19 cellular contexts compared by ENCODE assay signal in the genomic region with DNA sequence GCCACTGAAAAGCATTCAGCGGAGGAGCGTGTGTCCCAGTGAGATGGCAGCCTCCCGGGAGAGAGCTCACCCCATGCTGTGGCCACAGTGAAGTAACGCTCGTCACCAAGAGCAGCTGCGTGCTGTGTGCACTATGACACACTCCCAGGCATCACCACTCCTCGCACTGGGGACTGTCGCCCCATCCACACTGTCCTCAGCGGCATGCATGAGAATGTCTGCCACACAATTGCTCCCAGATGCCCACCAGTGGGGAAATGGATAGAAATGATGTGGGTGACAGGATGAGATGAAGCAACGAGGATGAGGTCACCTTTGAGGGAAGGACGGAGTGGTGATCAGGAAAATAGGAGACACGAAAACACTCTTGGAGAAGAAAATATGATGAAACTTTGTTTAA.
DNase-seq lines count a peak whose midpoint lies in the region; ATAC-seq, FAIRE-seq and TF ChIP-seq lines count a peak whose summit lies in the region.
"Had no signal": no experiment of that assay in that cellular context is flagged by ENCODE, and none has a peak within 500 bp of the region (broad histone marks: within the 10 kb centered on the region; RNA-seq: fewer than 3 reads in every experiment).

No MANE protein-coding gene starts in this region.

- H3K14ac ChIP-seq in H1 (ENCODE audit: insufficient read length): no peak overlapping the region

- H2BK12ac ChIP-seq in H1 (ENCODE audit: low read depth, low read length): peak overlapping the region; percentile 63; the same call in 1 of the 2 replicates

- H3K4me2 ChIP-seq in HepG2 (ENCODE audit: low read depth, low read length): no peak overlapping the region
- H3K4me2 ChIP-seq in H1 (ENCODE audit: insufficient read depth in 1 of 2, low read depth in 2 of 2, low read length in 2 of 2): no peak overlapping the region
- H3K4me2 ChIP-seq: A549 had no signal

- no peak overlapping the region for H4K5ac ChIP-seq in H1 (ENCODE audit: insufficient read length, low read depth, low read length)

- H2BK20ac ChIP-seq in H1 (ENCODE audit: low read length): no peak overlapping the region

- H3K36me3 Mint-ChIP-seq in nephron (ENCODE audit: low read depth): no peaks in the 10 kb centered on the region
- H3K36me3 Mint-ChIP-seq: CD14-positive monocyte had no signal

- H4K91ac ChIP-seq in H1 (replicated peaks; ENCODE audit: insufficient read length, low read length): no peak overlapping the region

- H3K27ac ChIP-seq in HepG2 (ENCODE audit: extremely low read length, insufficient read depth, low read length) (no peak overlapping the region), right lobe of liver (no peak overlapping the region), H1 (ENCODE audit: low read depth, low read length) (no peak overlapping the region)
- H3K27ac ChIP-seq: A549, Peyer's patch had no signal

- no peak overlapping the region for H2BK120ac ChIP-seq in H1 (replicated peaks; ENCODE audit: low read depth, low read length)

- ATAC-seq in HepG2 (no peak), right lobe of liver (no peak)
- ATAC-seq: K562 had no signal

- H3K27me3 ChIP-seq in HepG2 (ENCODE audit: control insufficient read depth in 1 of 2, insufficient read depth in 2 of 2, low read length in 2 of 2): peaks cover 6 to 46% of the 10 kb centered on the region in 2 experiments; a peak in 4 of 5 replicates
- no peaks in the 10 kb centered on the region for H3K27me3 ChIP-seq in right lobe of liver
- no peaks in the 10 kb centered on the region for H3K27me3 ChIP-seq in H1 (replicated peaks in 1 of 4; ENCODE audit: control insufficient read depth in 3 of 4, extremely low read depth in 1 of 4, insufficient read depth in 3 of 4, low read length in 3 of 4)
- H3K27me3 ChIP-seq: Peyer's patch had no signal

- DNase-seq in HepG2 (ENCODE audit: low spot score) (no peak), right lobe of liver (no peak), H1 (ENCODE audit: low read depth in 1 of 2, low spot score in 2 of 2) (no peak), Kasumi-1 (lab: John Stamatoyannopoulos, UW) (no peak), NCI-H2196 (lab: John Stamatoyannopoulos, UW; ENCODE audit: unreplicated experiment) (no peak), frontal cortex (ENCODE audit: low spot score in 2 of 2) (no peak)
- DNase-seq: DMS79 treated with DMSO at 0.1 percent for 48 hours; NCI-H1105 treated with DMSO at 0.1 percent for 48 hours; NCI-H1694; NCI-H510A; NCI-H748 treated with DMSO at 0.1 percent for 48 hours; NK-92 treated with Interleukin-12 subunit alpha and Interleukin-12 subunit beta, amount 100 ng/mL, for 24 hours; Peyer's patch; SIG-M5 had no signal

- H2BK15ac ChIP-seq in H1 (ENCODE audit: low read length): no peak overlapping the region

- no peaks in the 10 kb centered on the region for H3K9me3 Mint-ChIP-seq in nephron

- no peaks in the 10 kb centered on the region for H3K79me1 ChIP-seq in H1 (ENCODE audit: low read depth, low read length)

- no peak overlapping the region for H2AFZ ChIP-seq in HepG2 (ENCODE audit: low read length)
- H2AFZ ChIP-seq in H1 (ENCODE audit: low read length): no peak overlapping the region

- H3K4ac ChIP-seq in H1 (replicated peaks; ENCODE audit: insufficient read length, low read depth, low read length): no peak overlapping the region

- H4K8ac ChIP-seq in H1 (ENCODE audit: extremely low read depth, insufficient read depth, low read length): no peak overlapping the region

- POLR2A ChIA-PET in HepG2 (lab: Yijun Ruan, JAX) (no interaction called here), H1 (lab: Charles Lee; ENCODE audit: partially characterized antibody) (interaction anchor here (1.0 kb wide), 1 partner anchor 15 kb away, joined by 4 read pairs; no protein-coding TSS in a partner anchor)

- no peak overlapping the region for H3K56ac ChIP-seq in H1 (replicated peaks; ENCODE audit: insufficient read length, low read depth, low read length)

- intact Hi-C loops in HepG2 (cut with micrococcal nuclease; ENCODE audit: unreplicated experiment): no loop called here
- intact Hi-C loops in right lobe of liver (cut with DNase I): no loop called here

- FAIRE-seq in HepG2 (lab: Jason Lieb, UNC) (no peak), H1 (lab: Jason Lieb, UNC) (no peak), frontal cortex (lab: Jason Lieb, UNC) (no peak)
- FAIRE-seq: A549, K562 had no signal

- H3K36me3 ChIP-seq in HepG2 (replicated peaks in 1 of 2; ENCODE audit: control insufficient read depth in 1 of 2, insufficient read depth in 2 of 2, low read length in 2 of 2): no peaks in the 10 kb centered on the region
- H3K36me3 ChIP-seq in right lobe of liver: no peaks in the 10 kb centered on the region
- H3K36me3 ChIP-seq in H1 (ENCODE audit: control insufficient read depth in 2 of 4, insufficient read depth in 4 of 4, low read length in 3 of 4): no peaks in the 10 kb centered on the region
- H3K36me3 ChIP-seq: HAP-1, Peyer's patch had no signal

- H3K9me3 ChIP-seq in HepG2 (ENCODE audit: low read length) (no peaks in the 10 kb centered on the region), right lobe of liver (no peaks in the 10 kb centered on the region), H1 (ENCODE audit: insufficient read depth in 2 of 2, low read depth in 1 of 2, low read length in 1 of 2) (no peaks in the 10 kb centered on the region)
- H3K9me3 ChIP-seq: A549, HAP-1, Peyer's patch had no signal

- H3K23ac ChIP-seq in H1 (ENCODE audit: insufficient read length): no peak overlapping the region

- H3K4me3 Mint-ChIP-seq in nephron: peak overlapping the region in 1 of 3 experiments; percentile 2
- H3K4me3 Mint-ChIP-seq: CD14-positive monocyte had no signal

- TF ChIP-seq RAD21 in HepG2 (CRISPR knock-in tag; IDR thresholded peaks at IDR 0.05) (no peak), H1 (IDR thresholded peaks at IDR 0.05 in 1 of 2, conservative IDR thresholded peaks at IDR 0.05 in 1 of 2; ENCODE audit: low read depth in 2 of 2, low read length in 2 of 2) (no peak)

- CTCF ChIA-PET in HepG2 (lab: Yijun Ruan, JAX; ENCODE audit: low intra/inter-chr PET ratio, low total read pairs): no interaction called here
- CTCF ChIA-PET in H1 (lab: Charles Lee; ENCODE audit: partially characterized antibody): interaction anchor here (0.8 to 4.8 kb wide), 6 partner anchors 10 to 98 kb away, joined by 3 to 18 read pairs (median 6); no protein-coding TSS in a partner anchor

- H3K4me1 ChIP-seq in HepG2 (ENCODE audit: insufficient read depth, low read length) (no peaks in the 10 kb centered on the region), right lobe of liver (no peaks in the 10 kb centered on the region), H1 (replicated peaks in 1 of 4; ENCODE audit: control insufficient read depth in 3 of 4, insufficient read depth in 4 of 4, low read length in 3 of 4) (peaks cover 0 to 6% (median 0%) of the 10 kb centered on the region in 4 experiments; a peak in 2 of 7 replicates)
- H3K4me1 ChIP-seq: A549, HAP-1, Peyer's patch had no signal

- H3K27ac Mint-ChIP-seq in nephron: peak overlapping the region; percentile 12 to 78 (median 36)

- 27% methylated on average over 12 of the region's 12 CpGs for WGBS in HepG2 (ENCODE audit: low lambda C conversion rate)
- 68% methylated on average over 10 of the region's 12 CpGs for WGBS in right lobe of liver (ENCODE audit: insufficient coverage, low coverage, low lambda C conversion rate, missing lambda C conversion rate)
- 81% methylated on average over 12 of the region's 12 CpGs; no CpG with 5 or more reads in 1 of the 2 experiments for WGBS in H1 (ENCODE audit: extremely low coverage in 1 of 2, insufficient coverage in 1 of 2, insufficient read length in 1 of 2, insufficient replicate concordance in 2 of 2, low coverage in 1 of 2, low lambda C conversion rate in 2 of 2, missing lambda C conversion rate in 1 of 2), 2 experiments

- H3K79me2 ChIP-seq in HepG2 (ENCODE audit: insufficient read depth, low read length): no peaks in the 10 kb centered on the region
- H3K79me2 ChIP-seq in H1 (ENCODE audit: control insufficient read depth in 1 of 2, insufficient read depth in 2 of 2, low read length in 2 of 2): no peaks in the 10 kb centered on the region

- TF ChIP-seq POLR2A in HepG2 (IDR thresholded peaks at IDR 0.05; ENCODE audit: insufficient read depth in 1 of 2, low read depth in 2 of 2, low read length in 2 of 2) (no peak), right lobe of liver (IDR thresholded peaks at IDR 0.05) (no peak), H1 (IDR thresholded peaks at IDR 0.05; ENCODE audit: control extremely low read depth in 1 of 2, low read depth in 2 of 2, low read length in 2 of 2) (no peak)

- H3K23me2 ChIP-seq in H1 (ENCODE audit: low read depth, low read length): no peaks in the 10 kb centered on the region

- H3K27me3 Mint-ChIP-seq in nephron (ENCODE audit: low read depth): peaks cover 25% of the 10 kb centered on the region

- no peak overlapping the region for H3K18ac ChIP-seq in H1 (ENCODE audit: extremely low read depth, low read length)

- H4K20me1 ChIP-seq in HepG2 (ENCODE audit: insufficient read depth, low read length) (no peaks in the 10 kb centered on the region; the same call in 1 of the 2 replicates), H1 (replicated peaks in 1 of 2; ENCODE audit: control insufficient read depth in 1 of 2, insufficient read depth in 2 of 2, low read length in 2 of 2) (no peaks in the 10 kb centered on the region)

- no peak overlapping the region for H3K4me3 ChIP-seq in HepG2 (replicated peaks in 1 of 3; ENCODE audit: insufficient read depth in 1 of 3, low read depth in 2 of 3, low read length in 3 of 3)
- no peak overlapping the region for H3K4me3 ChIP-seq in right lobe of liver
- H3K4me3 ChIP-seq in H1 (ENCODE audit: extremely low read depth in 1 of 4, insufficient read depth in 2 of 4, low read depth in 3 of 4, low read length in 4 of 4): no peak overlapping the region
- H3K4me3 ChIP-seq: A549, HAP-1, K562, Peyer's patch had no signal

- BruUV-seq in HepG2 (replicated peaks; lab: Mats Ljungman, UMichigan): no TSS peak

- H2AK5ac ChIP-seq in H1 (ENCODE audit: low read depth, low read length): no peak overlapping the region

- peaks cover 53% of the 10 kb centered on the region for H3K4me1 Mint-ChIP-seq in nephron

- TF ChIP-seq CTCF in HepG2 (CRISPR knock-in tag; IDR thresholded peaks at IDR 0.05): no peak
- TF ChIP-seq CTCF in right lobe of liver (IDR thresholded peaks at IDR 0.05): no peak
- no peak for TF ChIP-seq CTCF in H1 (IDR thresholded peaks at IDR 0.05; ENCODE audit: control extremely low read depth in 1 of 3, insufficient read depth in 1 of 3, low read depth in 1 of 3, low read length in 3 of 3)
- TF ChIP-seq CTCF in nephron (IDR thresholded peaks at IDR 0.05; ENCODE audit: unreplicated experiment in 3 of 3): no peak

- in situ Hi-C loops in HepG2 (cut with HindIII; ENCODE audit: extremely low pct_ligation_motif_present, low pct_unique_long_range_greater_than_20kb): no loop called here

- no peak overlapping the region for H2BK5ac ChIP-seq in H1 (ENCODE audit: low read depth, low read length)

- no peak overlapping the region for H3K9ac ChIP-seq in HepG2 (ENCODE audit: insufficient read depth, low read depth, low read length)
- no peak overlapping the region for H3K9ac ChIP-seq in H1 (replicated peaks in 1 of 4; ENCODE audit: extremely low read depth in 1 of 4, low read depth in 3 of 4, low read length in 3 of 4)

- TF ChIP-seq EP300 in HepG2 (IDR thresholded peaks at IDR 0.05; ENCODE audit: low read depth in 2 of 2, low read length in 2 of 2) (no peak), HepG2 (CRISPR knock-in tag; IDR thresholded peaks at IDR 0.05; ENCODE audit: borderline replicate concordance) (no peak), H1 (IDR thresholded peaks at IDR 0.05; ENCODE audit: borderline replicate concordance in 1 of 2, low read depth in 2 of 2, low read length in 2 of 2) (no peak)
